In genomic region chr15:52480990-52481389, GRCh38 we compare ENCODE assay signal across 12 cellular contexts. TPM values are rescaled to one million over a fixed set of nuclear protein-coding genes. Genes with fewer than 3 reads are reported as not detected.
DNase-seq lines count a peak whose midpoint lies in the region; ATAC-seq and TF ChIP-seq lines count a peak whose summit lies in the region.
"Had no signal": no experiment of that assay in that cellular context is flagged by ENCODE, and none has a peak within 500 bp of the region (broad histone marks: within the 10 kb centered on the region; RNA-seq: fewer than 3 reads in every experiment).

No MANE protein-coding gene starts in this region.

- peak overlapping the region; percentile 16 for H3K9ac ChIP-seq in skeletal muscle satellite cell (ENCODE audit: low read depth, low read length)

- peaks cover 3% of the 10 kb centered on the region for H3F3A ChIP-seq in DOHH2 (ENCODE audit: control insufficient read depth, insufficient read depth)

- H3K4me3 ChIP-seq in DOHH2 (ENCODE audit: low read length), result peak overlapping the region; percentile 46; the same call in 1 of the 2 replicates
- H3K4me3 ChIP-seq in skeletal muscle satellite cell (ENCODE audit: low read length), result no peak overlapping the region
- H3K4me3 ChIP-seq: suprapubic skin had no signal

- peaks cover 44% of the 10 kb centered on the region for H3K4me1 ChIP-seq in DOHH2 (ENCODE audit: control insufficient read depth, low read length)
- peaks cover 53% of the 10 kb centered on the region for H3K4me1 ChIP-seq in skeletal muscle satellite cell (ENCODE audit: control insufficient read depth, insufficient read depth, low read length)

- DNase-seq in NCI-H1694 treated with DMSO at 0.1 percent for 48 hours (lab: John Stamatoyannopoulos, UW), result peak; percentile 70
- no peak for DNase-seq in central memory CD8-positive, alpha-beta T cell (ENCODE audit: low spot score in 2 of 2)
- DNase-seq in DMS53 treated with DMSO at 0.1 percent for 48 hours (lab: John Stamatoyannopoulos, UW; ENCODE audit: unreplicated experiment), result no peak
- DNase-seq in AML-193 (lab: John Stamatoyannopoulos, UW), result no peak
- DNase-seq: NCI-H2029 treated with DMSO at 0.1 percent for 48 hours; NCI-H526; stimulated activated CD4-positive, alpha-beta T cell treated with anti-CD3 and anti-CD28 coated beads, Interleukin-1b, Interleukin-23, amount 100 ng/mL, for 48 hours had no signal

- H4K20me1 ChIP-seq in DOHH2 (ENCODE audit: control insufficient read depth, insufficient read depth, low read depth, low read length), result no peaks in the 10 kb centered on the region

- H3K4me1 Mint-ChIP-seq in central memory CD8-positive, alpha-beta T cell, result peaks cover 65% of the 10 kb centered on the region

- peaks cover 39% of the 10 kb centered on the region for H3K79me2 ChIP-seq in DOHH2 (ENCODE audit: control insufficient read depth, low read length)

- H3K36me3 ChIP-seq in DOHH2 (ENCODE audit: control insufficient read depth, low read length), result no peaks in the 10 kb centered on the region
- no peaks in the 10 kb centered on the region for H3K36me3 ChIP-seq in skeletal muscle satellite cell (ENCODE audit: insufficient read depth, low read length)
- H3K36me3 ChIP-seq: suprapubic skin had no signal

- H3K36me3 Mint-ChIP-seq in central memory CD8-positive, alpha-beta T cell (ENCODE audit: insufficient read depth), result peaks cover 2% of the 10 kb centered on the region

- H3K4me3 Mint-ChIP-seq in central memory CD8-positive, alpha-beta T cell, result peak overlapping the region; percentile 29
- H3K4me3 Mint-ChIP-seq: neural crest cell had no signal

- H3K27ac Mint-ChIP-seq in central memory CD8-positive, alpha-beta T cell (ENCODE audit: low read depth), result peak overlapping the region; percentile 67

- no peak overlapping the region for H3K27ac ChIP-seq in DOHH2 (ENCODE audit: low read depth, low read length)

- no peaks in the 10 kb centered on the region for H3K27me3 Mint-ChIP-seq in central memory CD8-positive, alpha-beta T cell

- H3K9me2 ChIP-seq in DOHH2 (replicated peaks; ENCODE audit: control insufficient read depth, low read length), result no peaks in the 10 kb centered on the region

- H3K27me3 ChIP-seq in DOHH2 (ENCODE audit: control insufficient read depth, low read length) (no peaks in the 10 kb centered on the region), skeletal muscle satellite cell (ENCODE audit: control insufficient read depth, insufficient read depth, low read length) (no peaks in the 10 kb centered on the region)
- H3K27me3 ChIP-seq: suprapubic skin had no signal

- H3K9me3 ChIP-seq in DOHH2 (ENCODE audit: control insufficient read depth, insufficient read depth, low read length), result no peaks in the 10 kb centered on the region
- no peaks in the 10 kb centered on the region for H3K9me3 ChIP-seq in skeletal muscle satellite cell (replicated peaks; ENCODE audit: low read length)
- H3K9me3 ChIP-seq: suprapubic skin had no signal

- H3K4me2 ChIP-seq in DOHH2 (ENCODE audit: low read length) (peak overlapping the region; percentile 70), skeletal muscle satellite cell (ENCODE audit: low read length) (peak overlapping the region; percentile 65)

- ATAC-seq in central memory CD8-positive, alpha-beta T cell (replicated peaks; ENCODE audit: extremely low read depth, poor library complexity, severe bottlenecking), result no peak
- no peak for ATAC-seq in HG02588 (IDR thresholded peaks at IDR 0.05; ENCODE audit: unreplicated experiment)

- H3K9me3 Mint-ChIP-seq in central memory CD8-positive, alpha-beta T cell, result no peaks in the 10 kb centered on the region

- no peak for TF ChIP-seq CTCF in DOHH2 (IDR thresholded peaks at IDR 0.05; ENCODE audit: low read depth, low read length, poor library complexity, severe bottlenecking)

RNA-seq across cellular contexts. Expression of gene MYO5A, which starts 47.7 kb away (rescaled TPM):
- total RNA-seq in skeletal muscle satellite cell (2012; rRNA removed), result 40.4 and 47.9 TPM in 2 replicates
